18 cellular contexts compared by ENCODE assay signal in the genomic region with DNA sequence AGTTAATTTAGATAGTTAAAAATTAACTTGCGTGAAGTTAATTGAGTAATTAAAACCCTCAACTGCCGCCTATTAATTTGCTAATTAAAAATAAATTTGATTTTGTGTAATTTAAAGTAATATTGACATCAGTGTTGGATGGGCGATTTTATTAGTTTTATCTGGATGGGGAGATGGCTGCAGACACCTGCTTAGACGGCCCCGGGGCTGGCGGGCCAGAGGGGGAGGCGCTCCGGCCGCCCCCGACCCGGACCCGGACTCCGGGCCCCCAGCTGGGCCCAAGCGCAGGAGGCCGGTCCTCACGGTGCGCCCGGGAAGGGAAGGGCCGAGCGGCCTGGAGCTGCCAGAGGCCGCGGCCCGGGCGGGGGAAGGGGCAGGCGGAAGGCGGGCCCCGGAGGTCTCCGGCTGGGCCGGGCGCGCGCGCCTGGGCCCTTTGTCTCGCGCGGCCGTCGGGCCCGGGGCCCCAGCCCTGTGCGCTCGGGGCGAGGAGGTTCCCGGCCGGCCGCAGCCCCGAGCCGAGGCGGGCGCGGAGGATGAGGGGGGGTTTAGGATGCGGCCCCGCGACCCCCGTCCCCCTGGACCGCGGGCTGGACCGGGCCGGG. TPM values are rescaled to one million over a fixed set of nuclear protein-coding genes. Genes with fewer than 3 reads are reported as not detected.
DNase-seq lines count a peak whose midpoint lies in the region; FAIRE-seq and TF ChIP-seq lines count a peak whose summit lies in the region.
"Had no signal": no experiment of that assay in that cellular context is flagged by ENCODE, and none has a peak within 500 bp of the region (broad histone marks: within the 10 kb centered on the region; RNA-seq: fewer than 3 reads in every experiment).

No MANE protein-coding gene starts in this region.

- H3K27ac ChIP-seq in Peyer's patch = no peak overlapping the region
- H3K27ac ChIP-seq: BLaER1 treated with 17β-estradiol and CSF1 and Interleukin-3, amounts not matched to agents 10 nM and 100 nM had no signal

- H3K4me1 ChIP-seq in Peyer's patch = peaks cover 0 to 3% (median 0%) of the 10 kb centered on the region in 4 donors

- FAIRE-seq in H54 (lab: Jason Lieb, UNC) = no peak
- FAIRE-seq: GM18507, RCC 7860 had no signal

- no peak for TF ChIP-seq CTCF in Peyer's patch (IDR thresholded peaks at IDR 0.05)

- no peak for TF ChIP-seq POLR2A in H54 (IDR thresholded peaks at IDR 0.05; ENCODE audit: low read depth, low read length)
- no peak for TF ChIP-seq POLR2A in Peyer's patch (IDR thresholded peaks at IDR 0.05)

- no peak overlapping the region for H3K4me3 ChIP-seq in Peyer's patch
- H3K4me3 ChIP-seq: BLaER1 treated with 17β-estradiol and CSF1 and Interleukin-3, amounts not matched to agents 10 nM and 100 nM had no signal

- peaks cover 0 to 5% (median 0%) of the 10 kb centered on the region in 4 donors for H3K9me3 ChIP-seq in Peyer's patch
- H3K9me3 ChIP-seq: BLaER1 treated with 17β-estradiol and CSF1 and Interleukin-3, amounts not matched to agents 10 nM and 100 nM had no signal

- no peaks in the 10 kb centered on the region for H3K36me3 ChIP-seq in Peyer's patch
- H3K36me3 ChIP-seq: BLaER1 treated with 17β-estradiol and CSF1 and Interleukin-3, amounts not matched to agents 10 nM and 100 nM had no signal

- peak; percentile 58 for DNase-seq in NCI-H748 (lab: John Stamatoyannopoulos, UW; ENCODE audit: unreplicated experiment)
- DNase-seq in NCI-H748 treated with DMSO at 0.1 percent for 48 hours (lab: John Stamatoyannopoulos, UW) = no peak
- peak; percentile 13 for DNase-seq in cerebellar cortex (ENCODE audit: low spot score)
- DNase-seq in left kidney (ENCODE audit: low read depth, low spot score) = peak; percentile 72
- no peak for DNase-seq in NCI-H187 treated with DMSO at 0.1 percent for 48 hours (lab: John Stamatoyannopoulos, UW)
- no peak for DNase-seq in H54 (ENCODE audit: insufficient read length, low spot score)
- no peak for DNase-seq in hippocampal formation (lab: John Stamatoyannopoulos, UW)
- DNase-seq in Peyer's patch = no peak
- DNase-seq: 8988T, DMS153, EL, NCI-H1048, NCI-H345, SHP77 had no signal

- H3K27me3 ChIP-seq in Peyer's patch = peaks cover 3 to 91% of the 10 kb centered on the region in 2 donors

RNA-seq across cellular contexts. Expression of gene UNCX, which starts 3.2 kb away (rescaled TPM):
- total RNA-seq in Peyer's patch = not detected
- total RNA-seq: HT-29 had no signal

Comparison
In these comparisons a context has a peak if more than half of its experiments do, and no peak if none do; other contexts are left out.
1. DNase-seq: peak in NCI-H748 (single experiment), cerebellar cortex (single experiment) and left kidney (single experiment); none in NCI-H748 treated with DMSO at 0.1 percent for 48 hours (single experiment), NCI-H187 treated with DMSO at 0.1 percent for 48 hours (single experiment), H54 (single experiment), hippocampal formation (0 of 2) and Peyer's patch (0 of 3).